ENCODE assay signal across 13 cellular contexts in the genomic region with DNA sequence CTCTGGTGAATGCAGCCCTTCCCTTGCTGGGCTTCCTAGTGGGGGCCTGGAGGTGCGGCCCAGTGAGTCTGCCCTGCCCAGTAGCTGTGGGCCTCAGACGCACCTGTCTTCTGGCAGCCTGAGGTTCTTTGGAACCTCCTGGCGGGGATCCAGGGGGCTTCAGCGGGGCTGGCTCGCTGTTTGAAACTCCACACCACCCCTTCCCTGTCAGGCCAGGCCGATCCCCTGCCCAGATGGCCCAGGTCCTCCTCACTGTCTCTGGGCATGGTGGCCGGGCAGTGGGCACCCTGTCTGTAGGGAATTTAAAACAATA. TPM values are rescaled to one million over a fixed set of nuclear protein-coding genes. Genes with fewer than 3 reads are reported as not detected.
"Had no signal": no experiment of that assay in that cellular context is flagged by ENCODE, and none has a peak within 500 bp of the region (broad histone marks: within the 10 kb centered on the region; RNA-seq: fewer than 3 reads in every experiment).

No MANE protein-coding gene starts in this region.

- H3K27ac ChIP-seq: skin epidermis had no signal

- H3K4me3 ChIP-seq: skin epidermis had no signal

- ATAC-seq: natural killer cell had no signal

- DNase-seq: activated CD4-positive, CD25-positive, alpha-beta regulatory T cell; activated effector memory CD4-positive, alpha-beta T cell treated with Interleukin-2 at 50 U/mL for 16 hours; central memory CD4-positive, alpha-beta T cell; hippocampal formation; natural killer cell; nucleus accumbens had no signal

RNA-seq across cellular contexts. Expression of a gene that starts 10.7 kb away (rescaled TPM):
- total RNA-seq: activated CD8-positive, alpha-beta memory T cell treated with anti-CD3 and anti-CD28 coated beads for 36 hours; glomerular endothelial cell; mucosa of gallbladder; natural killer cell; T-helper 2 cell treated with Interferon-gamma antibody and Interleukin-4, amounts not matched to agents 100 ng/mL and 5 ng/mL, for 36 hours had no signal
- polyA plus RNA-seq: esophagus, thymus had no signal
